ENCODE assay signal across 9 cellular contexts in the genomic region with DNA sequence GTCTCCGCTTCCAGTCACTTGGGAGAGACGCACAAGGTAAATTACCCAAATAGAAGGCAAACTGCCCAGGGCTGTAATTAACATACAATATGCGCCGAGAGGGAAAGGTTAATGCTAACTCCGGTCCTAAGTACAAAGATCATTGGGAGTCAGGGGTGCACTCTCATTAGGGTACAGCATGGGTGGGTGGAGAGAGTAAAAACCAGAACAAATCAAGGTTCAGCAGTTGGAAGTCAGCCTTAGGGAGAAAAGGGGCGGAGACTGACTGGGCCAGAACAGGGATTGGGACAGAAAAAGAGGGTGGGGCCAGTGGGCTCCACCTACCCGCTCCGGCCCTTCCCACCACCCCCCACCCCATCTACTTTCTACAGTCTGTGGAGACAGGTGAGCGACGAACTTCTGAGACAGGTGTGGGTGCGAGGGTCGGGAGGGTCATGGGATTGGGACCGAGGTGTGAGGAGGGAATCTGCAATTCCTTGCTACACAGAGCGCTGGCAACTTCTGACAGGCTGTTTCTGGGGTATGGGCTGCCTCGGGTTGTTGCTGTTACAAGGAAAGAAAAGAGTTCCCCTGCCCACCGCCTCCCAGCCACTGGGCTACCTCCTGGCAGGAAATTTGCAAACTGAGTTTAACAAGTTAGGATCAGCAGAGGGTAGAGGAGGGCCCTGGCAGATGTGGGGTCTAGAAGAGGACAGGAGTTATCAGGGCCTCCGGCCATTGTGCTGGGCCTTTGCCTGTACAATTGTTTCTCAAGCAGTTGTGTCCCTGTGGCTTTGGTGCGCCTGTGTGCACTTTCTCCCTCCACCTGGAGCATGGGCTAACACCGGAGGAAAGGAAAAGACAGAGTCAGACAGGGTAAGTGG. TPM values are rescaled to one million over a fixed set of nuclear protein-coding genes. Genes with fewer than 3 reads are reported as not detected.
DNase-seq lines count a peak whose midpoint lies in the region; ATAC-seq and TF ChIP-seq lines count a peak whose summit lies in the region.
"Had no signal": no experiment of that assay in that cellular context is flagged by ENCODE, and none has a peak within 500 bp of the region (broad histone marks: within the 10 kb centered on the region; RNA-seq: fewer than 3 reads in every experiment).

Gene TMEM139 (plus strand): TSS at position 368 of the 863 bp plus-strand sequence. CDS start 1,000 bp downstream, outside the sequence.

- ATAC-seq in Right ventricle myocardium superior (ENCODE audit: poor library complexity) (peak; percentile 45), left cardiac atrium (no peak)

- H3K4me3 ChIP-seq in breast epithelium (peak within 1 kb of the TSS in 2 of 3 donors; percentile 52 to 62), lower leg skin (ENCODE audit: low read depth, poor library complexity, severe bottlenecking) (no peak within 1 kb of the TSS)

- no peaks in the 10 kb centered on the region for H3K9me3 ChIP-seq in breast epithelium

- peaks cover 0 to 21% of the 10 kb centered on the region in 2 donors for H3K4me1 ChIP-seq in breast epithelium

- no peaks in the 10 kb centered on the region for H3K36me3 ChIP-seq in breast epithelium

- H3K27ac ChIP-seq in breast epithelium: peak within 1 kb of the TSS; percentile 92 to 97

- WGBS in lower leg skin, 2 donors: 49 to 66% methylated on average over 19 of the region's 19 CpGs

- no peak for TF ChIP-seq CTCF in breast epithelium (IDR thresholded peaks at IDR 0.05)
- no peak for TF ChIP-seq CTCF in lower leg skin (IDR thresholded peaks at IDR 0.05)

- TF ChIP-seq POLR2A in breast epithelium (IDR thresholded peaks at IDR 0.05) (peak; percentile 26), lower leg skin (IDR thresholded peaks at IDR 0.05) (no peak)

- H3K27me3 ChIP-seq in breast epithelium: no peaks in the 10 kb centered on the region

- DNase-seq in Right ventricle myocardium superior (no peak), left cardiac atrium (no peak), breast epithelium (ENCODE audit: low spot score in 2 of 2) (peak; percentile 73 to 86), lower leg skin (ENCODE audit: low spot score in 2 of 2) (no peak), ureter (ENCODE audit: low spot score) (peak; percentile 69), midbrain (lab: John Stamatoyannopoulos, UW) (no peak), GM19240 (ENCODE audit: insufficient read length, low spot score) (no peak)
- no peak for DNase-seq in stimulated activated CD4-positive, alpha-beta T cell treated with anti-CD3 and anti-CD28 coated beads, Interleukin-2, amount 100 ng/mL, for 24 hours
- DNase-seq: DMS79 had no signal

- intact Hi-C loops in Right ventricle myocardium superior (cut with DNase I): loop anchor here (10.0 kb wide), 1 partner anchor 100 kb away; the partner anchor contains the start of gene ZYX
- intact Hi-C loops in left cardiac atrium (cut with DNase I): no loop called here
- intact Hi-C loops in breast epithelium (cut with DNase I; ENCODE audit: low total_unique reads): no loop called here
- intact Hi-C loops in lower leg skin (cut with DNase I; ENCODE audit: low total_unique reads): no loop called here

RNA-seq across cellular contexts. Expression of gene TMEM139, which starts in this region (rescaled TPM):
- total RNA-seq in Right ventricle myocardium superior (16.1 TPM), left cardiac atrium (1 to 10 TPM; 2.3 to 4.1 TPM), breast epithelium (10 to 100 TPM in 2 of 3 donors, 1 to 10 TPM in 1; 1.4 to 27.4 (median 14.4) TPM), lower leg skin (10 to 100 TPM in 3 of 4 donors, 1 to 10 TPM in 1; 7.8 to 12.8 (median 11.6) TPM), ureter (34.0 TPM)

Comparison
In these comparisons a context has a peak if more than half of its experiments do, and no peak if none do; other contexts are left out.
1. DNase-seq: peak in breast epithelium (2 of 2) and ureter (single experiment); none in Right ventricle myocardium superior (single experiment), left cardiac atrium (single experiment), lower leg skin (0 of 2), stimulated activated CD4-positive, alpha-beta T cell treated with anti-CD3 and anti-CD28 coated beads, Interleukin-2, amount 100 ng/mL, for 24 hours (0 of 2), midbrain (single experiment) and GM19240 (single experiment).